ENCODE assay signal across 26 cellular contexts in genomic region chr3:18070231-18070630, GRCh38.
"Had no signal": no experiment of that assay in that cellular context is flagged by ENCODE, and none has a peak within 500 bp of the region (broad histone marks: within the 10 kb centered on the region; RNA-seq: fewer than 3 reads in every experiment).

No MANE protein-coding gene starts in this region.

- H3K27ac Mint-ChIP-seq: naive thymus-derived CD8-positive, alpha-beta T cell; nephron progenitor cell; neural progenitor cell; stimulated activated naive B cell treated with anti-CD40 and anti-IgM and Interleukin-4, amounts not matched to agents 10 μg/mL and 1 μg/mL and 100 μg/mL, for 72 hours had no signal

- H3K4me3 Mint-ChIP-seq: naive thymus-derived CD8-positive, alpha-beta T cell; nephron progenitor cell; neural progenitor cell; stimulated activated naive B cell treated with anti-CD40 and anti-IgM and Interleukin-4, amounts not matched to agents 10 μg/mL and 1 μg/mL and 100 μg/mL, for 72 hours had no signal

- H3K36me3 Mint-ChIP-seq: naive thymus-derived CD8-positive, alpha-beta T cell; neural progenitor cell; stimulated activated naive B cell treated with anti-CD40 and anti-IgM and Interleukin-4, amounts not matched to agents 10 μg/mL and 1 μg/mL and 100 μg/mL, for 72 hours had no signal

- H3K4me1 Mint-ChIP-seq: naive thymus-derived CD8-positive, alpha-beta T cell; neural progenitor cell; stimulated activated naive B cell treated with anti-CD40 and anti-IgM and Interleukin-4, amounts not matched to agents 10 μg/mL and 1 μg/mL and 100 μg/mL, for 72 hours had no signal

- H3K36me3 ChIP-seq: lower lobe of right lung, neural progenitor cell, neutrophil, suprapubic skin, thoracic aorta, tibial artery, upper lobe of right lung had no signal

- H3K27me3 ChIP-seq: hepatocyte, neural progenitor cell, neutrophil, suprapubic skin, tibial artery, upper lobe of right lung had no signal

- DNase-seq: islet precursor cell; lower lobe of right lung; mesenchymal stem cell; naive thymus-derived CD8-positive, alpha-beta T cell; nephron progenitor cell; occipital lobe; psoas muscle; stimulated activated CD4-positive, alpha-beta T cell treated with anti-CD3 and anti-CD28 coated beads, Interleukin-12 subunit alpha, Interleukin-12 subunit beta, amount 100 ng/mL, for 4 hours; stimulated activated CD4-positive, alpha-beta T cell treated with anti-CD3 and anti-CD28 coated beads, Interleukin-15, amount 100 ng/mL, for 24 hours; stimulated activated CD4-positive, alpha-beta T cell treated with anti-CD3 and anti-CD28 coated beads, Interleukin-2, amount 100 ng/mL, for 24 hours; stimulated activated CD4-positive, alpha-beta T cell treated with anti-CD3 and anti-CD28 coated beads, Interleukin-4, amount 100 ng/mL, for 1 hour; stimulated activated naive B cell treated with anti-CD40 and anti-IgM and Interleukin-4, amounts not matched to agents 10 μg/mL and 1 μg/mL and 100 μg/mL, for 72 hours; stimulated activated naive CD8-positive, alpha-beta T cell treated with anti-CD3 and anti-CD28 coated beads, Interleukin-15, Interleukin-2, amounts not matched to agents 100 U/mL and 50 U/mL, for 24 hours; tibial artery; trophoblast cell; upper lobe of right lung had no signal

- H3K4me1 ChIP-seq: lower lobe of right lung, neural progenitor cell, parathyroid adenoma, psoas muscle, suprapubic skin, tibial artery, upper lobe of right lung had no signal

- H3K4me3 ChIP-seq: hepatocyte, lower lobe of right lung, neural progenitor cell, psoas muscle, skin epidermis, suprapubic skin, thoracic aorta, tibial artery, upper lobe of right lung had no signal

- ATAC-seq: left lobe of liver; lower lobe of right lung; naive thymus-derived CD8-positive, alpha-beta T cell; psoas muscle; sciatic nerve; stimulated activated naive B cell treated with anti-CD40 and anti-IgM and Interleukin-4, amounts not matched to agents 10 μg/mL and 1 μg/mL and 100 μg/mL, for 72 hours; stimulated activated naive CD8-positive, alpha-beta T cell treated with anti-CD3 and anti-CD28 coated beads, Interleukin-15, Interleukin-2, amounts not matched to agents 100 U/mL and 50 U/mL, for 24 hours; upper lobe of right lung had no signal

- FAIRE-seq: urothelium cell line had no signal

- H3K9me3 ChIP-seq: lower lobe of right lung, neutrophil, psoas muscle, suprapubic skin, thoracic aorta, tibial artery, upper lobe of right lung had no signal

- H3K9ac ChIP-seq: neural progenitor cell, parathyroid adenoma had no signal

- H3K9me3 Mint-ChIP-seq: naive thymus-derived CD8-positive, alpha-beta T cell; nephron progenitor cell; neural progenitor cell; stimulated activated naive B cell treated with anti-CD40 and anti-IgM and Interleukin-4, amounts not matched to agents 10 μg/mL and 1 μg/mL and 100 μg/mL, for 72 hours had no signal

- H3K4me2 ChIP-seq: hepatocyte, neural progenitor cell had no signal

- H2AFZ ChIP-seq: hepatocyte, neural progenitor cell, parathyroid adenoma had no signal

- H3K27ac ChIP-seq: hepatocyte, lower lobe of right lung, neural progenitor cell, neutrophil, parathyroid adenoma, psoas muscle, skin epidermis, suprapubic skin, thoracic aorta, tibial artery, upper lobe of right lung had no signal

- H3K27me3 Mint-ChIP-seq: naive thymus-derived CD8-positive, alpha-beta T cell; stimulated activated naive B cell treated with anti-CD40 and anti-IgM and Interleukin-4, amounts not matched to agents 10 μg/mL and 1 μg/mL and 100 μg/mL, for 72 hours had no signal
